In genomic region chr2:171968509-171968908, GRCh38 we compare ENCODE assay signal across 35 cellular contexts. TPM values are rescaled to one million over a fixed set of nuclear protein-coding genes. Genes with fewer than 3 reads are reported as not detected.
DNase-seq lines count a peak whose midpoint lies in the region; ATAC-seq, FAIRE-seq and TF ChIP-seq lines count a peak whose summit lies in the region.
"Had no signal": no experiment of that assay in that cellular context is flagged by ENCODE, and none has a peak within 500 bp of the region (broad histone marks: within the 10 kb centered on the region; RNA-seq: fewer than 3 reads in every experiment).

No MANE protein-coding gene starts in this region.

- dilution Hi-C loops in IMR-90 (cut with HindIII; ENCODE audit: low sequenced_read_pairs, unreplicated experiment), result no loop called here

- H3K27me3 ChIP-seq in HepG2 (ENCODE audit: control insufficient read depth in 1 of 2, insufficient read depth in 2 of 2, low read length in 2 of 2) (no peaks in the 10 kb centered on the region), right lobe of liver (no peaks in the 10 kb centered on the region), IMR-90 (ENCODE audit: control insufficient read depth, insufficient read depth, low read length) (no peaks in the 10 kb centered on the region), K562 (ENCODE audit: control insufficient read depth in 2 of 2, insufficient read depth in 2 of 2, low read length in 2 of 2) (no peaks in the 10 kb centered on the region)
- H3K27me3 ChIP-seq: BE2C; BLaER1; BLaER1 treated with 17β-estradiol and CSF1 and Interleukin-3, amounts not matched to agents 10 nM and 100 nM had no signal

- H3K27ac ChIP-seq in HepG2 (ENCODE audit: extremely low read length, insufficient read depth, low read length) (no peak overlapping the region), right lobe of liver (no peak overlapping the region), A549 (no peak overlapping the region), IMR-90 (ENCODE audit: insufficient read depth, low read length) (no peak overlapping the region), K562 (ENCODE audit: extremely low read depth, low read depth, low read length) (no peak overlapping the region)
- H3K27ac ChIP-seq: 22Rv1; BLaER1; BLaER1 treated with 17β-estradiol and CSF1 and Interleukin-3, amounts not matched to agents 10 nM and 100 nM; C4-2B had no signal

- H2AFZ ChIP-seq in HepG2 (ENCODE audit: low read length), result no peak overlapping the region
- H2AFZ ChIP-seq in IMR-90 (replicated peaks; ENCODE audit: low read length, poor library complexity), result no peak overlapping the region
- H2AFZ ChIP-seq in K562 (ENCODE audit: low read depth, low read length), result no peak overlapping the region

- no peak overlapping the region for H2BK120ac ChIP-seq in IMR-90 (ENCODE audit: low read depth, low read length)

- peaks cover 10 to 19% of the 10 kb centered on the region in 2 experiments for H3K36me3 ChIP-seq in HepG2 (replicated peaks in 1 of 2; ENCODE audit: control insufficient read depth in 1 of 2, insufficient read depth in 2 of 2, low read length in 2 of 2)
- H3K36me3 ChIP-seq in right lobe of liver, result no peaks in the 10 kb centered on the region
- peaks cover 4% of the 10 kb centered on the region for H3K36me3 ChIP-seq in IMR-90 (ENCODE audit: control insufficient read depth, insufficient read depth, low read length)
- H3K36me3 ChIP-seq in K562 (ENCODE audit: control insufficient read depth, insufficient read depth, low read length), result peaks cover 69% of the 10 kb centered on the region
- H3K36me3 ChIP-seq: BE2C had no signal

- no peaks in the 10 kb centered on the region for H3K9me3 Mint-ChIP-seq in immature natural killer cell
- H3K9me3 Mint-ChIP-seq: CD14-positive monocyte; CD4-positive, alpha-beta memory T cell; CD4-positive, alpha-beta T cell; CD4-positive, CD25-positive, alpha-beta regulatory T cell; CD8-positive, alpha-beta memory T cell; CD8-positive, alpha-beta T cell had no signal

- no peak overlapping the region for H3K14ac ChIP-seq in IMR-90 (replicated peaks; ENCODE audit: low read depth, low read length)

- no peak for TF ChIP-seq RAD21 in HepG2 (CRISPR knock-in tag; IDR thresholded peaks at IDR 0.05)
- no peak for TF ChIP-seq RAD21 in A549 (conservative IDR thresholded peaks at IDR 0.05 in 1 of 2, IDR thresholded peaks at IDR 0.05 in 1 of 2)
- no peak for TF ChIP-seq RAD21 in IMR-90 (IDR thresholded peaks at IDR 0.05; ENCODE audit: low read length)
- TF ChIP-seq RAD21 in K562 (CRISPR knock-in tag; conservative IDR thresholded peaks at IDR 0.05 in 1 of 2, IDR thresholded peaks at IDR 0.05 in 1 of 2), result no peak

- in situ Hi-C loops in HepG2 (cut with HindIII; ENCODE audit: extremely low pct_ligation_motif_present, low pct_unique_long_range_greater_than_20kb) (no loop called here), IMR-90 (cut with MboI; ENCODE audit: low sequenced_read_pairs) (no loop called here), K562 (cut with MboI) (no loop called here)

- 0 out of 2 replicates have a peak, but pooled peaks cover 5% of the 10 kb centered on the region for H3K9me1 ChIP-seq in IMR-90 (ENCODE audit: insufficient read depth, low read length)
- H3K9me1 ChIP-seq in K562 (ENCODE audit: control insufficient read depth, insufficient read depth, low read length), result no peaks in the 10 kb centered on the region

- H4K5ac ChIP-seq in IMR-90 (ENCODE audit: low read depth, low read length), result no peak overlapping the region

- H3K27me3 Mint-ChIP-seq in immature natural killer cell (ENCODE audit: low read depth in 3 of 3), result no peaks in the 10 kb centered on the region
- H3K27me3 Mint-ChIP-seq: B cell; CD4-positive, alpha-beta memory T cell; CD4-positive, alpha-beta T cell; CD4-positive, CD25-positive, alpha-beta regulatory T cell; CD8-positive, alpha-beta memory T cell had no signal

- H3K79me1 ChIP-seq in IMR-90 (ENCODE audit: low read depth in 1 of 2, low read length in 2 of 2), result peaks cover 8 to 17% of the 10 kb centered on the region in 2 experiments; a peak in 3 of 4 replicates

- TF ChIP-seq POLR2A in HepG2 (IDR thresholded peaks at IDR 0.05; ENCODE audit: insufficient read depth in 1 of 2, low read depth in 2 of 2, low read length in 2 of 2), result no peak
- no peak for TF ChIP-seq POLR2A in right lobe of liver (IDR thresholded peaks at IDR 0.05)
- no peak for TF ChIP-seq POLR2A in A549 (IDR thresholded peaks at IDR 0.05; ENCODE audit: low read length)
- TF ChIP-seq POLR2A in IMR-90 (IDR thresholded peaks at IDR 0.05; ENCODE audit: low read depth, low read length), result no peak
- TF ChIP-seq POLR2A in K562 (conservative IDR thresholded peaks at IDR 0.05), result no peak

- DNase-seq in HepG2 (ENCODE audit: low spot score) (no peak), right lobe of liver (no peak), A549 (ENCODE audit: low read depth in 1 of 2, low spot score in 1 of 2) (no peak), IMR-90 (no peak), K562 (ENCODE audit: extremely low read depth in 1 of 4, low spot score in 3 of 4) (no peak), immature natural killer cell (no peak)
- DNase-seq in activated CD4-positive, CD25-positive, alpha-beta regulatory T cell (lab: John Stamatoyannopoulos, UW), result no peak
- DNase-seq in stimulated activated CD4-positive, alpha-beta T cell treated with anti-CD3 and anti-CD28 coated beads, Interleukin-2, amount 100 ng/mL, for 24 hours, result no peak
- DNase-seq: 8988T; ACHN; AML-193; BE2C; C1 segment of cervical spinal cord; Caco-2; Calu3; CD4-positive, alpha-beta memory T cell; CD4-positive, alpha-beta T cell; CD4-positive, CD25-positive, alpha-beta regulatory T cell; CD8-positive, alpha-beta memory T cell; CD8-positive, alpha-beta T cell; COR-L47; DMS 273 treated with DMSO at 0.1 percent for 48 hours; DMS153; DMS53; DMS79; DMS79 treated with DMSO at 0.1 percent for 48 hours; DND-41; EL had no signal

- TF ChIP-seq CTCF in HepG2 (CRISPR knock-in tag; IDR thresholded peaks at IDR 0.05), result no peak
- TF ChIP-seq CTCF in right lobe of liver (IDR thresholded peaks at IDR 0.05), result no peak
- no peak for TF ChIP-seq CTCF in A549 (IDR thresholded peaks at IDR 0.05)
- TF ChIP-seq CTCF in IMR-90 (conservative IDR thresholded peaks at IDR 0.05; ENCODE audit: low read depth, low read length), result no peak
- no peak for TF ChIP-seq CTCF in K562 (IDR thresholded peaks at IDR 0.05 in 2 of 3, conservative IDR thresholded peaks at IDR 0.05 in 1 of 3; ENCODE audit: insufficient read depth in 2 of 3, low read depth in 1 of 3, low read length in 3 of 3)

- H3K27ac Mint-ChIP-seq in immature natural killer cell, result peak overlapping the region in 2 of 6 donors; percentile 28 to 78
- H3K27ac Mint-ChIP-seq: B cell; CD14-positive monocyte; CD4-positive, alpha-beta memory T cell; CD4-positive, alpha-beta T cell; CD4-positive, CD25-positive, alpha-beta regulatory T cell; CD8-positive, alpha-beta memory T cell; CD8-positive, alpha-beta T cell had no signal

- H2AK9ac ChIP-seq in IMR-90 (replicated peaks; ENCODE audit: low read depth, low read length, poor library complexity), result no peak overlapping the region

- no peak overlapping the region for H2BK15ac ChIP-seq in IMR-90 (ENCODE audit: low read depth, low read length)

- H3K4me2 ChIP-seq in HepG2 (ENCODE audit: low read depth, low read length) (no peak overlapping the region), A549 (no peak overlapping the region), IMR-90 (ENCODE audit: low read depth, low read length) (no peak overlapping the region), K562 (ENCODE audit: insufficient read depth, low read length) (no peak overlapping the region)
- H3K4me2 ChIP-seq: BLaER1; BLaER1 treated with 17β-estradiol and CSF1 and Interleukin-3, amounts not matched to agents 10 nM and 100 nM had no signal

- peaks cover 8 to 35% (median 20%) of the 10 kb centered on the region in 3 donors for H3K36me3 Mint-ChIP-seq in immature natural killer cell

- no peak overlapping the region for H3K4me3 Mint-ChIP-seq in immature natural killer cell
- H3K4me3 Mint-ChIP-seq: B cell; CD14-positive monocyte; CD4-positive, alpha-beta memory T cell; CD4-positive, alpha-beta T cell; CD4-positive, CD25-positive, alpha-beta regulatory T cell; CD8-positive, alpha-beta memory T cell; CD8-positive, alpha-beta T cell had no signal

- H4K91ac ChIP-seq in IMR-90 (ENCODE audit: insufficient read depth, low read depth, low read length), result no peak overlapping the region

- H3K4me3 ChIP-seq in HepG2 (replicated peaks in 1 of 3; ENCODE audit: insufficient read depth in 1 of 3, low read depth in 2 of 3, low read length in 3 of 3) (no peak overlapping the region), right lobe of liver (no peak overlapping the region), A549 (no peak overlapping the region), IMR-90 (ENCODE audit: insufficient read depth, low read depth, low read length) (no peak overlapping the region), K562 (no peak overlapping the region)
- H3K4me3 ChIP-seq: BLaER1; BLaER1 treated with 17β-estradiol and CSF1 and Interleukin-3, amounts not matched to agents 10 nM and 100 nM had no signal

- H3K4me1 ChIP-seq in HepG2 (ENCODE audit: insufficient read depth, low read length), result peaks cover 6% of the 10 kb centered on the region; the same call in 1 of the 2 replicates
- H3K4me1 ChIP-seq in right lobe of liver, result no peaks in the 10 kb centered on the region
- no peaks in the 10 kb centered on the region for H3K4me1 ChIP-seq in A549
- H3K4me1 ChIP-seq in IMR-90 (ENCODE audit: control insufficient read depth, insufficient read depth, low read length), result no peaks in the 10 kb centered on the region
- H3K4me1 ChIP-seq in K562 (replicated peaks in 1 of 2; ENCODE audit: control insufficient read depth in 2 of 2, insufficient read depth in 2 of 2, low read length in 2 of 2), result no peaks in the 10 kb centered on the region
- H3K4me1 ChIP-seq: BE2C; BLaER1; BLaER1 treated with 17β-estradiol and CSF1 and Interleukin-3, amounts not matched to agents 10 nM and 100 nM; Caco-2 had no signal

- no peak for FAIRE-seq in HepG2 (lab: Jason Lieb, UNC)
- no peak for FAIRE-seq in A549 (lab: Jason Lieb, UNC)
- peak; percentile 46 for FAIRE-seq in K562 (lab: Jason Lieb, UNC)
- FAIRE-seq: D721Med had no signal

- H2BK5ac ChIP-seq in IMR-90 (ENCODE audit: low read depth, low read length, poor library complexity, severe bottlenecking), result no peak overlapping the region

- POLR2A ChIA-PET in HepG2 (lab: Yijun Ruan, JAX), result no interaction called here
- POLR2A ChIA-PET in A549 (lab: Yijun Ruan, JAX), result no interaction called here
- POLR2A ChIA-PET in IMR-90 (lab: Charles Lee; ENCODE audit: unreplicated experiment), result no interaction called here
- POLR2A ChIA-PET in K562 (lab: Yijun Ruan, JAX), result interaction anchor here (2.7 kb wide), 1 partner anchor 9 kb away, joined by 10 read pairs; no protein-coding TSS in a partner anchor

- no peaks in the 10 kb centered on the region for H4K20me1 ChIP-seq in HepG2 (ENCODE audit: insufficient read depth, low read length)
- H4K20me1 ChIP-seq in IMR-90 (ENCODE audit: insufficient read depth, low read length), result no peaks in the 10 kb centered on the region
- no peaks in the 10 kb centered on the region for H4K20me1 ChIP-seq in K562 (replicated peaks; ENCODE audit: control insufficient read depth, insufficient read depth, low read length)

- BruUV-seq in HepG2 (replicated peaks; lab: Mats Ljungman, UMichigan), result no TSS peak
- BruUV-seq in IMR-90 (replicated peaks; lab: Mats Ljungman, UMichigan), result no TSS peak
- no TSS peak for BruUV-seq in K562 (replicated peaks; lab: Mats Ljungman, UMichigan)

- CTCF ChIA-PET in HepG2 (lab: Yijun Ruan, JAX; ENCODE audit: low intra/inter-chr PET ratio, low total read pairs) (no interaction called here), A549 (lab: Yijun Ruan, JAX) (no interaction called here), IMR-90 (lab: Yijun Ruan, JAX) (interaction anchor here (1.0 kb wide), 1 partner anchor 10 kb away, joined by 3 read pairs; no protein-coding TSS in a partner anchor), K562 (lab: Yijun Ruan, JAX; ENCODE audit: low intra/inter-chr PET ratio) (no interaction called here)

- H3K18ac ChIP-seq in IMR-90 (ENCODE audit: low read depth, low read length), result no peak overlapping the region

- intact Hi-C loops in HepG2 (cut with micrococcal nuclease; ENCODE audit: unreplicated experiment) (no loop called here), right lobe of liver (cut with DNase I) (no loop called here), IMR-90 (cut with micrococcal nuclease) (no loop called here), K562 (cut with micrococcal nuclease) (no loop called here)

- H3K9me3 ChIP-seq in HepG2 (ENCODE audit: low read length), result no peaks in the 10 kb centered on the region
- H3K9me3 ChIP-seq in right lobe of liver, result no peaks in the 10 kb centered on the region
- no peaks in the 10 kb centered on the region for H3K9me3 ChIP-seq in A549
- no peaks in the 10 kb centered on the region for H3K9me3 ChIP-seq in IMR-90 (ENCODE audit: control insufficient read depth, insufficient read depth, low read length)
- H3K9me3 ChIP-seq in K562 (replicated peaks; ENCODE audit: control insufficient read depth, insufficient read depth, low read depth, low read length), result no peaks in the 10 kb centered on the region
- H3K9me3 ChIP-seq: BE2C; BLaER1; BLaER1 treated with 17β-estradiol and CSF1 and Interleukin-3, amounts not matched to agents 10 nM and 100 nM; Caco-2 had no signal

- ATAC-seq in HepG2 (no peak), right lobe of liver (no peak), A549 (no peak), IMR-90 (ENCODE audit: low read depth) (no peak), K562 (no peak)
- ATAC-seq: CD8-positive, alpha-beta T cell had no signal

- H3K79me2 ChIP-seq in HepG2 (ENCODE audit: insufficient read depth, low read length) (no peaks in the 10 kb centered on the region), K562 (ENCODE audit: control insufficient read depth, insufficient read depth, low read length) (peaks cover 3% of the 10 kb centered on the region; the same call in 1 of the 3 replicates)

- H2AK5ac ChIP-seq in IMR-90 (ENCODE audit: low read depth, low read length), result no peak overlapping the region

- H3K4ac ChIP-seq in IMR-90 (ENCODE audit: low read depth, low read length), result no peak overlapping the region

- no peak overlapping the region for H3K9ac ChIP-seq in HepG2 (ENCODE audit: insufficient read depth, low read depth, low read length)
- no peak overlapping the region for H3K9ac ChIP-seq in IMR-90 (ENCODE audit: low read depth, low read length)
- H3K9ac ChIP-seq in K562 (ENCODE audit: insufficient read depth in 1 of 2, low read depth in 2 of 2, low read length in 2 of 2), result no peak overlapping the region
- H3K9ac ChIP-seq: BLaER1; BLaER1 treated with 17β-estradiol and CSF1 and Interleukin-3, amounts not matched to agents 10 nM and 100 nM had no signal

- no peak overlapping the region for H4K8ac ChIP-seq in IMR-90 (ENCODE audit: low read depth in 2 of 2, low read length in 2 of 2)

- H3K4me1 Mint-ChIP-seq in immature natural killer cell, result peaks cover 0 to under 1% of the 10 kb centered on the region in 2 donors
- H3K4me1 Mint-ChIP-seq: B cell had no signal

- no peak overlapping the region for H3K23ac ChIP-seq in IMR-90 (ENCODE audit: low read depth, low read length)

- no peak overlapping the region for H2BK20ac ChIP-seq in IMR-90 (ENCODE audit: low read depth, low read length)

- TF ChIP-seq EP300 in HepG2 (IDR thresholded peaks at IDR 0.05; ENCODE audit: low read depth in 2 of 2, low read length in 2 of 2), result no peak
- no peak for TF ChIP-seq EP300 in HepG2 (CRISPR knock-in tag; IDR thresholded peaks at IDR 0.05; ENCODE audit: borderline replicate concordance)
- no peak for TF ChIP-seq EP300 in A549 (IDR thresholded peaks at IDR 0.05)
- no peak for TF ChIP-seq EP300 in K562 (IDR thresholded peaks at IDR 0.05; ENCODE audit: low read length)

- no peak overlapping the region for H3K56ac ChIP-seq in IMR-90 (ENCODE audit: extremely low read depth, insufficient read depth, low read length)

RNA-seq across cellular contexts. Expression of gene METAP1D, which starts 31.2 kb away (rescaled TPM):
- total RNA-seq in HepG2 (2016; rRNA removed; fragmentation: Illumina TruSeq; extraction: Trizol), result 14.0 and 14.7 TPM in 2 replicates
- total RNA-seq in HepG2 (2016; cell fraction: cytosol; rRNA removed; fragmentation: Illumina TruSeq; extraction: Trizol; ENCODE audit: low read depth), result 1.9 and 2.3 TPM in 2 replicates
- 13.3 and 14.9 TPM in 2 replicates for total RNA-seq in HepG2 (2016; cell fraction: insoluble cytoplasmic fraction; rRNA removed; fragmentation: Illumina TruSeq; extraction: Trizol)
- 5.6 and 5.7 TPM in 2 replicates for total RNA-seq in HepG2 (2016; cell fraction: membrane; rRNA removed; fragmentation: Illumina TruSeq; extraction: Trizol)
- 20.0 and 27.8 TPM in 2 replicates for total RNA-seq in HepG2 (2016; cell fraction: nucleus; rRNA removed; fragmentation: Illumina TruSeq; extraction: Trizol)
- polyA plus RNA-seq in HepG2 (2011; rRNA removed), result 19.0 and 21.6 TPM in 2 replicates
- polyA plus RNA-seq in HepG2 (2011; cell fraction: cytosol; rRNA removed), result 6.3 and 7.9 TPM in 2 replicates
- 37.6 and 40.5 TPM in 2 replicates for polyA plus RNA-seq in HepG2 (2011; cell fraction: nucleus; rRNA removed)
- polyA plus RNA-seq in HepG2 (2012), result 10.4 and 13.7 TPM in 2 replicates
- 1.4 and 2.0 TPM in 2 replicates for polyA plus RNA-seq in HepG2 (2016; cell fraction: cytosol; fragmentation: Illumina TruSeq; extraction: Trizol; ENCODE audit: low read depth)
- polyA plus RNA-seq in HepG2 (2016; cell fraction: insoluble cytoplasmic fraction; fragmentation: Illumina TruSeq; extraction: Trizol; ENCODE audit: low read depth), result 12.8 and 14.8 TPM in 2 replicates
- polyA plus RNA-seq in HepG2 (2016; cell fraction: membrane; fragmentation: Illumina TruSeq; extraction: Trizol; ENCODE audit: low read depth), result 3.1 and 4.1 TPM in 2 replicates
- 48.0 and 48.1 TPM in 2 replicates for polyA plus RNA-seq in HepG2 (2016; cell fraction: nucleus; fragmentation: Illumina TruSeq; extraction: Trizol; ENCODE audit: insufficient read depth, low read depth)
- polyA minus RNA-seq in HepG2 (2011; rRNA and poly(A)+ RNA removed; ENCODE audit: low replicate concordance), result 3.8 and 10.3 TPM in 2 replicates
- polyA minus RNA-seq in HepG2 (2011; cell fraction: cytosol; rRNA and poly(A)+ RNA removed), result 7.0 and 9.4 TPM in 2 replicates
- 63.9 and 66.6 TPM in 2 replicates for polyA minus RNA-seq in HepG2 (2011; cell fraction: nucleus; rRNA and poly(A)+ RNA removed)
- total RNA-seq in right lobe of liver, result 1 to 10 TPM; 2.4 to 8.2 (median 4.6) TPM
- polyA plus RNA-seq in A549 (2011; rRNA removed), result 10.4 and 13.3 TPM in 2 replicates
- polyA plus RNA-seq in A549 (2012; cell fraction: cytosol; rRNA removed), result 3.6 and 3.7 TPM in 2 replicates
- 7.0 and 9.5 TPM in 2 replicates for polyA plus RNA-seq in A549 (2012; cell fraction: nucleus; rRNA removed)
- 6.6 to 7.3 TPM (median 6.9 TPM) in 3 replicates for polyA plus RNA-seq in A549 (2017; fragmentation: RNase III; extraction: RNeasy Plus Mini Kit Qiagen cat#74134 plus additional on column Dnase treatment)
- 5.3 and 5.8 TPM in 2 replicates for polyA minus RNA-seq in A549 (2011; rRNA and poly(A)+ RNA removed)
- 3.4 and 4.2 TPM in 2 replicates for total RNA-seq in IMR-90 (2012; rRNA removed)
- polyA plus RNA-seq in IMR-90 (2012; rRNA removed), result 5.5 TPM in 2 replicates
- polyA plus RNA-seq in IMR-90 (2012; cell fraction: cytosol; rRNA removed), result 1.3 and 2.0 TPM in 2 replicates
- 11.5 and 28.3 TPM in 2 replicates for polyA plus RNA-seq in IMR-90 (2012; cell fraction: nucleus; rRNA removed; ENCODE audit: low replicate concordance)
- 22.7 and 40.0 TPM in 2 replicates for total RNA-seq in K562 (2011; cell fraction: chromatin; rRNA removed; ENCODE audit: low replicate concordance)
- total RNA-seq in K562 (2011; cell fraction: nucleolus; rRNA removed), result 11.0 and 14.9 TPM in 2 replicates
- 23.9 and 25.0 TPM in 2 replicates for total RNA-seq in K562 (2011; cell fraction: nucleoplasm; rRNA removed)
- 10.2 TPM in 2 replicates for total RNA-seq in K562 (2014; rRNA removed)
- 17.0 and 17.2 TPM in 2 replicates for total RNA-seq in K562 (2014; rRNA removed; fragmentation: Illumina TruSeq; extraction: Trizol)
- total RNA-seq in K562 (2015; rRNA removed; fragmentation: Illumina TruSeq; extraction: Trizol), result 15.6 and 17.8 TPM in 2 replicates
- total RNA-seq in K562 (2021), result 9.9 and 10.8 TPM in 2 replicates
- polyA plus RNA-seq in K562 (2011; rRNA removed), result 20.0 and 22.5 TPM in 2 replicates
- 5.7 and 10.8 TPM in 2 replicates for polyA plus RNA-seq in K562 (2011; cell fraction: cytosol; rRNA removed)
- polyA plus RNA-seq in K562 (2011; cell fraction: nucleus; rRNA removed), result 34.4 and 43.2 TPM in 2 replicates
- 11.6 and 21.5 TPM in 2 replicates for polyA plus RNA-seq in K562 (2012)
- 16.7 and 23.4 TPM in 2 replicates for polyA plus RNA-seq in K562 (2014; fragmentation: Illumina TruSeq; extraction: Trizol)
- 10 to 100 TPM in 1 of 2 experiments, 1 to 10 TPM in 1; 8.0 to 10.4 TPM for polyA plus RNA-seq in K562 (2014; fragmentation: Nextera tagmentation; extraction: Ambion mirVana)
- 15.7 and 17.8 TPM in 2 replicates for polyA plus RNA-seq in K562 (2014; rRNA removed)
- polyA minus RNA-seq in K562 (2011; rRNA and poly(A)+ RNA removed), result 19.2 and 22.6 TPM in 2 replicates
- 5.2 and 6.3 TPM in 2 replicates for polyA minus RNA-seq in K562 (2011; cell fraction: cytosol; rRNA and poly(A)+ RNA removed)
- polyA minus RNA-seq in K562 (2011; cell fraction: nucleus; rRNA and poly(A)+ RNA removed), result 25.7 and 37.0 TPM in 2 replicates
- polyA plus RNA-seq in immature natural killer cell, result 1 to 10 TPM in 1 of 3 donors, under 1 TPM in 1, not detected in 1; 0.46 to 2.2 TPM

RNA-seq across cellular contexts. Expression of gene HAT1, which starts 46.2 kb away (rescaled TPM):
- total RNA-seq in HepG2 (2016; rRNA removed; fragmentation: Illumina TruSeq; extraction: Trizol), result 119 and 195 TPM in 2 replicates
- total RNA-seq in HepG2 (2016; cell fraction: cytosol; rRNA removed; fragmentation: Illumina TruSeq; extraction: Trizol; ENCODE audit: low read depth), result 26.9 and 29.9 TPM in 2 replicates
- 113 and 190 TPM in 2 replicates for total RNA-seq in HepG2 (2016; cell fraction: insoluble cytoplasmic fraction; rRNA removed; fragmentation: Illumina TruSeq; extraction: Trizol)
- 28.6 and 35.3 TPM in 2 replicates for total RNA-seq in HepG2 (2016; cell fraction: membrane; rRNA removed; fragmentation: Illumina TruSeq; extraction: Trizol)
- 57.8 and 63.9 TPM in 2 replicates for total RNA-seq in HepG2 (2016; cell fraction: nucleus; rRNA removed; fragmentation: Illumina TruSeq; extraction: Trizol)
- 27.9 and 45.4 TPM in 2 replicates for polyA plus RNA-seq in HepG2 (2011; rRNA removed)
- polyA plus RNA-seq in HepG2 (2011; cell fraction: cytosol; rRNA removed), result 17.0 and 24.6 TPM in 2 replicates
- polyA plus RNA-seq in HepG2 (2011; cell fraction: nucleus; rRNA removed), result 6.3 and 7.8 TPM in 2 replicates
- polyA plus RNA-seq in HepG2 (2012), result 35.8 and 57.9 TPM in 2 replicates
- 11.2 and 12.2 TPM in 2 replicates for polyA plus RNA-seq in HepG2 (2016; cell fraction: cytosol; fragmentation: Illumina TruSeq; extraction: Trizol; ENCODE audit: low read depth)
- 188 and 191 TPM in 2 replicates for polyA plus RNA-seq in HepG2 (2016; cell fraction: insoluble cytoplasmic fraction; fragmentation: Illumina TruSeq; extraction: Trizol; ENCODE audit: low read depth)
- polyA plus RNA-seq in HepG2 (2016; cell fraction: membrane; fragmentation: Illumina TruSeq; extraction: Trizol; ENCODE audit: low read depth), result 15.8 and 17.3 TPM in 2 replicates
- 62.1 and 66.9 TPM in 2 replicates for polyA plus RNA-seq in HepG2 (2016; cell fraction: nucleus; fragmentation: Illumina TruSeq; extraction: Trizol; ENCODE audit: insufficient read depth, low read depth)
- polyA minus RNA-seq in HepG2 (2011; rRNA and poly(A)+ RNA removed; ENCODE audit: low replicate concordance), result 10.4 and 22.1 TPM in 2 replicates
- 18.1 and 25.5 TPM in 2 replicates for polyA minus RNA-seq in HepG2 (2011; cell fraction: cytosol; rRNA and poly(A)+ RNA removed)
- 22.9 and 24.2 TPM in 2 replicates for polyA minus RNA-seq in HepG2 (2011; cell fraction: nucleus; rRNA and poly(A)+ RNA removed)
- 10 to 100 TPM; 10.7 to 16.3 (median 13.4) TPM for total RNA-seq in right lobe of liver
- polyA plus RNA-seq in A549 (2011; rRNA removed), result 99.1 and 139 TPM in 2 replicates
- 40.9 and 47.8 TPM in 2 replicates for polyA plus RNA-seq in A549 (2012; cell fraction: cytosol; rRNA removed)
- 15.5 and 23.3 TPM in 2 replicates for polyA plus RNA-seq in A549 (2012; cell fraction: nucleus; rRNA removed)
- polyA plus RNA-seq in A549 (2017; fragmentation: RNase III; extraction: RNeasy Plus Mini Kit Qiagen cat#74134 plus additional on column Dnase treatment), result 93.6 to 95.4 TPM (median 94.3 TPM) in 3 replicates
- 20.3 and 26.2 TPM in 2 replicates for polyA minus RNA-seq in A549 (2011; rRNA and poly(A)+ RNA removed)
- 24.4 and 49.2 TPM in 2 replicates for total RNA-seq in IMR-90 (2012; rRNA removed)
- polyA plus RNA-seq in IMR-90 (2012; rRNA removed), result 37.1 and 42.1 TPM in 2 replicates
- 2.7 and 5.7 TPM in 2 replicates for polyA plus RNA-seq in IMR-90 (2012; cell fraction: cytosol; rRNA removed)
- 0.76 and 8.1 TPM in 2 replicates for polyA plus RNA-seq in IMR-90 (2012; cell fraction: nucleus; rRNA removed; ENCODE audit: low replicate concordance)
- total RNA-seq in K562 (2011; cell fraction: chromatin; rRNA removed; ENCODE audit: low replicate concordance), result 45.2 and 99.1 TPM in 2 replicates
- total RNA-seq in K562 (2011; cell fraction: nucleolus; rRNA removed), result 30.7 and 34.7 TPM in 2 replicates
- 57.9 and 59.7 TPM in 2 replicates for total RNA-seq in K562 (2011; cell fraction: nucleoplasm; rRNA removed)
- total RNA-seq in K562 (2014; rRNA removed), result 104 and 125 TPM in 2 replicates
- total RNA-seq in K562 (2014; rRNA removed; fragmentation: Illumina TruSeq; extraction: Trizol), result 216 and 262 TPM in 2 replicates
- 159 and 171 TPM in 2 replicates for total RNA-seq in K562 (2015; rRNA removed; fragmentation: Illumina TruSeq; extraction: Trizol)
- total RNA-seq in K562 (2021), result 148 and 162 TPM in 2 replicates
- 176 and 298 TPM in 2 replicates for polyA plus RNA-seq in K562 (2011; rRNA removed)
- 44.8 and 95.3 TPM in 2 replicates for polyA plus RNA-seq in K562 (2011; cell fraction: cytosol; rRNA removed)
- polyA plus RNA-seq in K562 (2011; cell fraction: nucleus; rRNA removed), result 22.2 and 34.5 TPM in 2 replicates
- polyA plus RNA-seq in K562 (2012), result 157 and 173 TPM in 2 replicates
- 243 and 269 TPM in 2 replicates for polyA plus RNA-seq in K562 (2014; fragmentation: Illumina TruSeq; extraction: Trizol)
- 100 to 1,000 TPM; 369 to 384 TPM for polyA plus RNA-seq in K562 (2014; fragmentation: Nextera tagmentation; extraction: Ambion mirVana)
- polyA plus RNA-seq in K562 (2014; rRNA removed), result 217 and 244 TPM in 2 replicates
- 190 and 212 TPM in 2 replicates for polyA minus RNA-seq in K562 (2011; rRNA and poly(A)+ RNA removed)
- 43.4 and 67.5 TPM in 2 replicates for polyA minus RNA-seq in K562 (2011; cell fraction: cytosol; rRNA and poly(A)+ RNA removed)
- 25.4 and 46.1 TPM in 2 replicates for polyA minus RNA-seq in K562 (2011; cell fraction: nucleus; rRNA and poly(A)+ RNA removed)
- 100 to 1,000 TPM in 1 of 3 donors, 10 to 100 TPM in 2; 49.0 to 103 (median 70.6) TPM for polyA plus RNA-seq in immature natural killer cell

Comparison
In these comparisons a context has a peak if more than half of its experiments do, and no peak if none do; other contexts are left out.
1. Of the 241 proteins assayed by ChIP-seq in both HepG2 and K562: peak only in HepG2: none; only in K562: MAFG; in both: MAFF and MAFK; in neither: 238.